In genomic region chr5:141332571-141332970, GRCh38 we compare ENCODE assay signal across 2 cellular contexts. TPM values are rescaled to one million over a fixed set of nuclear protein-coding genes. Genes with fewer than 3 reads are reported as not detected.
"Had no signal": no experiment of that assay in that cellular context is flagged by ENCODE, and none has a peak within 500 bp of the region (broad histone marks: within the 10 kb centered on the region; RNA-seq: fewer than 3 reads in every experiment).

No MANE protein-coding gene starts in this region.

RNA-seq across cellular contexts. Expression of gene PCDHGA1, which starts 2.3 kb away (rescaled TPM):
- polyA plus RNA-seq: foreskin keratinocyte, hepatocyte had no signal

RNA-seq across cellular contexts. Expression of gene PCDHGA2, which starts 6.0 kb away (rescaled TPM):
- total RNA-seq: hepatocyte had no signal
- polyA plus RNA-seq: hepatocyte had no signal

RNA-seq across cellular contexts. Expression of gene PCDHGA3, which starts 11.1 kb away (rescaled TPM):
- total RNA-seq: foreskin keratinocyte, hepatocyte had no signal
- polyA plus RNA-seq: hepatocyte had no signal

RNA-seq across cellular contexts. Expression of gene PCDHGB1, which starts 17.3 kb away (rescaled TPM):
- total RNA-seq: foreskin keratinocyte had no signal
- polyA plus RNA-seq: foreskin keratinocyte had no signal
